Comparison of ENCODE assay signal across 8 cellular contexts in genomic region chr11:94129505-94130335, GRCh38. TPM values are rescaled to one million over a fixed set of nuclear protein-coding genes. Genes with fewer than 3 reads are reported as not detected.
DNase-seq lines count a peak whose midpoint lies in the region; ATAC-seq and TF ChIP-seq lines count a peak whose summit lies in the region.

No MANE protein-coding gene starts in this region.

- H3K4me3 ChIP-seq in GM08714 (ENCODE audit: low read length) (peak overlapping the region; percentile 91), KMS-11 (IDR thresholded peaks at IDR 0.05; ENCODE audit: insufficient read depth, low read depth, low read length) (no peak overlapping the region), lower lobe of right lung (peak overlapping the region; percentile 92), vagina (peak overlapping the region; percentile 71 to 88)

- POLR2A ChIA-PET in MCF 10A (lab: Yijun Ruan, JAX): interaction anchor here (0.5 to 4.8 kb wide), 20 partner anchors 8 to 389 kb away, joined by 3 to 36 read pairs (median 6); partner anchors contain the start of genes C11orf54, MED17 and TAF1D

- no peaks in the 10 kb centered on the region for H3K27me3 ChIP-seq in KMS-11 (ENCODE audit: insufficient read depth, low read depth)
- no peaks in the 10 kb centered on the region for H3K27me3 ChIP-seq in lower lobe of right lung (ENCODE audit: low read depth)
- no peaks in the 10 kb centered on the region for H3K27me3 ChIP-seq in vagina

- peaks cover 17% of the 10 kb centered on the region; the same call in 1 of the 2 replicates for H3K79me2 ChIP-seq in KMS-11 (ENCODE audit: insufficient read depth, low read depth)

- no peak for TF ChIP-seq CTCF in KMS-11 (conservative IDR thresholded peaks at IDR 0.05; ENCODE audit: low read depth, low read length)
- TF ChIP-seq CTCF in MCF 10A (IDR thresholded peaks at IDR 0.05; ENCODE audit: unreplicated experiment): no peak
- no peak for TF ChIP-seq CTCF in lower lobe of right lung (IDR thresholded peaks at IDR 0.05)
- no peak for TF ChIP-seq CTCF in vagina (IDR thresholded peaks at IDR 0.05)

- H3K27ac Mint-ChIP-seq in MCF 10A (ENCODE audit: low read depth, unreplicated experiment): no peak overlapping the region

- no peaks in the 10 kb centered on the region for H3K36me3 Mint-ChIP-seq in MCF 10A (ENCODE audit: insufficient read depth, unreplicated experiment)

- H4K20me1 ChIP-seq in KMS-11 (ENCODE audit: insufficient read depth): no peaks in the 10 kb centered on the region

- no peak overlapping the region for H3K4me3 Mint-ChIP-seq in MCF 10A (ENCODE audit: unreplicated experiment)

- intact Hi-C loops in MCF 10A (cut with micrococcal nuclease) (loop anchor here (5.0 kb wide), 2 partner anchors 53 to 207 kb away; no protein-coding TSS in a partner anchor), lower lobe of right lung (cut with DNase I) (no loop called here), vagina (cut with DNase I) (no loop called here)

- CTCF ChIA-PET in MCF 10A (lab: Yijun Ruan, JAX): interaction anchor here (0.8 to 2.1 kb wide), 9 partner anchors 12 to 235 kb away, joined by 3 to 10 read pairs (median 6); no protein-coding TSS in a partner anchor

- no peaks in the 10 kb centered on the region for H3K9me3 Mint-ChIP-seq in MCF 10A (ENCODE audit: unreplicated experiment)

- DNase-seq in MCF 10A (ENCODE audit: unreplicated experiment) (peak; percentile 36), lower lobe of right lung (no peak), vagina (ENCODE audit: extremely low spot score in 2 of 2) (peak in 1 of 2 donors; percentile 86), RPMI8226 (no peak)
- no peak for DNase-seq in effector CD8-positive, alpha-beta T cell (lab: John Stamatoyannopoulos, UW)
- DNase-seq in stimulated activated CD4-positive, alpha-beta T cell treated with anti-CD3 and anti-CD28 coated beads, Interleukin-2, amount 100 ng/mL, for 24 hours: no peak

- BruUV-seq in MCF 10A (replicated peaks; lab: Mats Ljungman, UMichigan): TSS peak; percentile 52

- no peak for TF ChIP-seq POLR2A in vagina (IDR thresholded peaks at IDR 0.05)

- H3K27me3 Mint-ChIP-seq in MCF 10A (ENCODE audit: insufficient read depth, unreplicated experiment): no peaks in the 10 kb centered on the region

- peak overlapping the region; percentile 78 for H3K9ac ChIP-seq in KMS-11

- peak overlapping the region; percentile 84 for H3K4me2 ChIP-seq in KMS-11

- peaks cover 16% of the 10 kb centered on the region for H3K4me1 Mint-ChIP-seq in MCF 10A (ENCODE audit: insufficient read depth, unreplicated experiment)

- ATAC-seq in lower lobe of right lung: peak in 1 of 2 donors; percentile 86

- peaks cover 17% of the 10 kb centered on the region for H3K4me1 ChIP-seq in KMS-11 (ENCODE audit: low read depth, poor library complexity, severe bottlenecking)
- H3K4me1 ChIP-seq in lower lobe of right lung: peaks cover 51% of the 10 kb centered on the region
- peaks cover 64% of the 10 kb centered on the region for H3K4me1 ChIP-seq in vagina

- no peaks in the 10 kb centered on the region for H3K9me3 ChIP-seq in lower lobe of right lung
- H3K9me3 ChIP-seq in vagina: no peaks in the 10 kb centered on the region

- no peaks in the 10 kb centered on the region for H3K36me3 ChIP-seq in KMS-11 (ENCODE audit: insufficient read depth)
- no peaks in the 10 kb centered on the region for H3K36me3 ChIP-seq in lower lobe of right lung
- H3K36me3 ChIP-seq in vagina: no peaks in the 10 kb centered on the region

- peak overlapping the region; percentile 89 for H2AFZ ChIP-seq in KMS-11 (ENCODE audit: low read depth)

- H3K27ac ChIP-seq in KMS-11 (peak overlapping the region; percentile 76), lower lobe of right lung (peak overlapping the region; percentile 95), vagina (peak overlapping the region; percentile 94)

RNA-seq across cellular contexts. Expression of gene PANX1, which starts 1.1 kb away (rescaled TPM):
- total RNA-seq in MCF 10A (2022): 26.1 and 30.1 TPM in 2 replicates
- 17.0 TPM for total RNA-seq in lower lobe of right lung
- total RNA-seq in vagina: 18.9 TPM
